ENCODE assay signal across 1 cellular context in the genomic region with DNA sequence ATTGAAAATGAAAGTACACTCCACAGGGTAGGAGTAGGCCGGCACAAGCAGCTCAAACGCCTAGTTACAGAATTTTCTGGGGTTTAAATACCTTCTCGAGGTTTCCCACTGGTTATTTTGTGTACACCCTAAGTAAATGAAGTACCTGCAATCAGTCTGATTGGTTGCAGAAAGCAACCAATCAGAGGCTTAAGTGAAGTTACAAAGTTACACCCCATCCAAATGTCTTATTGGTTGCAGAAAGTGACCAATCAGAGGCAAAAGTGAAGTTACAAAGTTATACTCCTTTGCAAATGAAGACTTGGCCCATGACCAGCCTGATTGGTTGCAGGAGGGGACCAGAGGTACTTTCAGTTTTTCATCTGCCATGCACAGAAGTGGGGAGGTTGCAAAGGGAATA.
TF ChIP-seq lines count a peak whose summit lies in the region.

No MANE protein-coding gene starts in this region.

TF ChIP-seq in HepG2, 621 proteins besides CTCF, POLR2A, EP300 and RAD21 (continued from another document):
- TF ChIP-seq, protein P1, sequence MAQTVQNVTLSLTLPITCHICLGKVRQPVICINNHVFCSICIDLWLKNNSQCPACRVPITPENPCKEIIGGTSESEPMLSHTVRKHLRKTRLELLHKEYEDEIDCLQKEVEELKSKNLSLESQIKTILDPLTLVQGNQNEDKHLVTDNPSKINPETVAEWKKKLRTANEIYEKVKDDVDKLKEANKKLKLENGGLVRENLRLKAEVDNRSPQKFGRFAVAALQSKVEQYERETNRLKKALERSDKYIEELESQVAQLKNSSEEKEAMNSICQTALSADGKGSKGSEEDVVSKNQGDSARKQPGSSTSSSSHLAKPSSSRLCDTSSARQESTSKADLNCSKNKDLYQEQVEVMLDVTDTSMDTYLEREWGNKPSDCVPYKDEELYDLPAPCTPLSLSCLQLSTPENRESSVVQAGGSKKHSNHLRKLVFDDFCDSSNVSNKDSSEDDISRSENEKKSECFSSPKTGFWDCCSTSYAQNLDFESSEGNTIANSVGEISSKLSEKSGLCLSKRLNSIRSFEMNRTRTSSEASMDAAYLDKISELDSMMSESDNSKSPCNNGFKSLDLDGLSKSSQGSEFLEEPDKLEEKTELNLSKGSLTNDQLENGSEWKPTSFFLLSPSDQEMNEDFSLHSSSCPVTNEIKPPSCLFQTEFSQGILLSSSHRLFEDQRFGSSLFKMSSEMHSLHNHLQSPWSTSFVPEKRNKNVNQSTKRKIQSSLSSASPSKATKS (CRISPR knock-in tag; IDR thresholded peaks at IDR 0.05): no peak
- 0 out of 2 replicates have a peak, but pooled peaks have one; percentile 20 for TF ChIP-seq NFYB (CRISPR knock-in tag; IDR thresholded peaks at IDR 0.05)
